ENCODE assay signal across 1 cellular context in the genomic region with DNA sequence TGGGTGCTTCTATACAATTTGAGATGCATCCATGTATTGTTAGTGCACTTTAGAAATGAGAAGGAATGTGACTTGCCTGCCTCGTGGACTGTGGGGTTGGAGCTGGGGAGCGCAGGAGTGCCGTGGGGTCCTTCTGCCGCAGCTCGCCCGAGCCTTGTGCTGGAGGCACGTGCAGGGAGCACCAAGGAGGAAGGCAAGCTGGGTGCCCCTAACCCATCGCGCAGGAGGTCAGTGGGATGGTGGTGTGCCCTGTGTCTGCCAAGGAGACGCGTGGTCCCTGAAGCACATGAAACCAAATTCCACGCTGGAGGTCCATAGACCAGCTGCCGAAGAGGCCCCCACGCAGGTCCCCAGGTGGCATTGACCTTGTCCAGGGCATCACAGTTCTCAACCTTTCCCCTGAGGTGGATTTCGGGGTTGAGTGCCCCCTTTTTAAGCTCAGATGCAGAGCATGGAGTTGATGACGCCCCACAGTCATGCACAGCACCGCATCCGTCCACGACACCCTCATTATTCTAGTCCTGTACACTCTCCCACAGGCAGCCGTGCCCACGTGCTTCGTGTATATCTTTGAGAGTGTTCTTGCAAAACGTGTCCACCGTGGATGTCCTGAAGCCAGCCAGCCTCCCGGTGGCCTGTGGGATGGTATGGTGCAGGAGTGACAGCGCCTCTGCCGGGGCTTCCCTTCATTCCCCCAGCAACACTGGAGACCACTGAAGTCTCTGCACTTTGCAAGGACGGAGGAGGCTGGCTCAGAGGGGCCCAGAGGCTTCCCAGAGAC.
TF ChIP-seq lines count a peak whose summit lies in the region.

No MANE protein-coding gene starts in this region.

TF ChIP-seq in K562, 482 proteins besides CTCF, POLR2A, EP300 and RAD21:
- TF ChIP-seq BACH1 (tag; IDR thresholded peaks at IDR 0.05) (no peak), BHLHE40 (IDR thresholded peaks at IDR 0.05; ENCODE audit: low read length) (0 out of 2 replicates have a peak, but pooled peaks have one; percentile 22), MTF1 (CRISPR knock-in tag; IDR thresholded peaks at IDR 0.05; ENCODE audit: borderline replicate concordance) (no peak), HEY1 (CRISPR knock-in tag; IDR thresholded peaks at IDR 0.05; ENCODE audit: borderline replicate concordance) (no peak), TAF7 (tag; IDR thresholded peaks at IDR 0.05) (no peak), ZNF184 (CRISPR knock-in tag; IDR thresholded peaks at IDR 0.05) (no peak), FOXM1 (IDR thresholded peaks at IDR 0.05; ENCODE audit: low read depth) (no peak), FOXM1 (CRISPR knock-in tag; IDR thresholded peaks at IDR 0.05; ENCODE audit: low read depth) (no peak), ZNF263 (CRISPR knock-in tag; IDR thresholded peaks at IDR 0.05; ENCODE audit: borderline replicate concordance) (peak; percentile 36; the same call in 1 of the 2 replicates), ATF1 (CRISPR knock-in tag; IDR thresholded peaks at IDR 0.05) (no peak), ATF1 (tag; IDR thresholded peaks at IDR 0.05) (no peak)
- TF ChIP-seq, protein P1, sequence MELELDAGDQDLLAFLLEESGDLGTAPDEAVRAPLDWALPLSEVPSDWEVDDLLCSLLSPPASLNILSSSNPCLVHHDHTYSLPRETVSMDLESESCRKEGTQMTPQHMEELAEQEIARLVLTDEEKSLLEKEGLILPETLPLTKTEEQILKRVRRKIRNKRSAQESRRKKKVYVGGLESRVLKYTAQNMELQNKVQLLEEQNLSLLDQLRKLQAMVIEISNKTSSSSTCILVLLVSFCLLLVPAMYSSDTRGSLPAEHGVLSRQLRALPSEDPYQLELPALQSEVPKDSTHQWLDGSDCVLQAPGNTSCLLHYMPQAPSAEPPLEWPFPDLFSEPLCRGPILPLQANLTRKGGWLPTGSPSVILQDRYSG (tag; conservative IDR thresholded peaks at IDR 0.05; ENCODE audit: low read depth) = no peak
- TF ChIP-seq, protein P2, sequence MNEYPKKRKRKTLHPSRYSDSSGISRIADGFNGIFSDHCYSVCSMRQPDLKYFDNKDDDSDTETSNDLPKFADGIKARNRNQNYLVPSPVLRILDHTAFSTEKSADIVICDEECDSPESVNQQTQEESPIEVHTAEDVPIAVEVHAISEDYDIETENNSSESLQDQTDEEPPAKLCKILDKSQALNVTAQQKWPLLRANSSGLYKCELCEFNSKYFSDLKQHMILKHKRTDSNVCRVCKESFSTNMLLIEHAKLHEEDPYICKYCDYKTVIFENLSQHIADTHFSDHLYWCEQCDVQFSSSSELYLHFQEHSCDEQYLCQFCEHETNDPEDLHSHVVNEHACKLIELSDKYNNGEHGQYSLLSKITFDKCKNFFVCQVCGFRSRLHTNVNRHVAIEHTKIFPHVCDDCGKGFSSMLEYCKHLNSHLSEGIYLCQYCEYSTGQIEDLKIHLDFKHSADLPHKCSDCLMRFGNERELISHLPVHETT (CRISPR knock-in tag; conservative IDR thresholded peaks at IDR 0.05 in 1 of 2, IDR thresholded peaks at IDR 0.05 in 1 of 2) = no peak
- TF ChIP-seq, protein P3, sequence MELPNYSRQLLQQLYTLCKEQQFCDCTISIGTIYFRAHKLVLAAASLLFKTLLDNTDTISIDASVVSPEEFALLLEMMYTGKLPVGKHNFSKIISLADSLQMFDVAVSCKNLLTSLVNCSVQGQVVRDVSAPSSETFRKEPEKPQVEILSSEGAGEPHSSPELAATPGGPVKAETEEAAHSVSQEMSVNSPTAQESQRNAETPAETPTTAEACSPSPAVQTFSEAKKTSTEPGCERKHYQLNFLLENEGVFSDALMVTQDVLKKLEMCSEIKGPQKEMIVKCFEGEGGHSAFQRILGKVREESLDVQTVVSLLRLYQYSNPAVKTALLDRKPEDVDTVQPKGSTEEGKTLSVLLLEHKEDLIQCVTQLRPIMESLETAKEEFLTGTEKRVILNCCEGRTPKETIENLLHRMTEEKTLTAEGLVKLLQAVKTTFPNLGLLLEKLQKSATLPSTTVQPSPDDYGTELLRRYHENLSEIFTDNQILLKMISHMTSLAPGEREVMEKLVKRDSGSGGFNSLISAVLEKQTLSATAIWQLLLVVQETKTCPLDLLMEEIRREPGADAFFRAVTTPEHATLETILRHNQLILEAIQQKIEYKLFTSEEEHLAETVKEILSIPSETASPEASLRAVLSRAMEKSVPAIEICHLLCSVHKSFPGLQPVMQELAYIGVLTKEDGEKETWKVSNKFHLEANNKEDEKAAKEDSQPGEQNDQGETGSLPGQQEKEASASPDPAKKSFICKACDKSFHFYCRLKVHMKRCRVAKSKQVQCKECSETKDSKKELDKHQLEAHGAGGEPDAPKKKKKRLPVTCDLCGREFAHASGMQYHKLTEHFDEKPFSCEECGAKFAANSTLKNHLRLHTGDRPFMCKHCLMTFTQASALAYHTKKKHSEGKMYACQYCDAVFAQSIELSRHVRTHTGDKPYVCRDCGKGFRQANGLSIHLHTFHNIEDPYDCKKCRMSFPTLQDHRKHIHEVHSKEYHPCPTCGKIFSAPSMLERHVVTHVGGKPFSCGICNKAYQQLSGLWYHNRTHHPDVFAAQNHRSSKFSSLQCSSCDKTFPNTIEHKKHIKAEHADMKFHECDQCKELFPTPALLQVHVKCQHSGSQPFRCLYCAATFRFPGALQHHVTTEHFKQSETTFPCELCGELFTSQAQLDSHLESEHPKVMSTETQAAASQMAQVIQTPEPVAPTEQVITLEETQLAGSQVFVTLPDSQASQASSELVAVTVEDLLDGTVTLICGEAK (IDR thresholded peaks at IDR 0.05) = no peak
- TF ChIP-seq, protein P3 (CRISPR knock-in tag; IDR thresholded peaks at IDR 0.05) = no peak
